34 cellular contexts compared by ENCODE assay signal in genomic region chr12:45596366-45596765, GRCh38.
"Had no signal": no experiment of that assay in that cellular context is flagged by ENCODE, and none has a peak within 500 bp of the region (broad histone marks: within the 10 kb centered on the region; RNA-seq: fewer than 3 reads in every experiment).

No MANE protein-coding gene starts in this region.

- ATAC-seq: activated CD8-positive, alpha-beta T cell treated with anti-CD3 and anti-CD28 coated beads for 36 hours; activated naive CD4-positive, alpha-beta T cell treated with anti-CD3 and anti-CD28 coated beads, Interleukin-2, amount 50 U/mL, for 72 hours; activated T-cell treated with anti-CD3 and anti-CD28 coated beads, Interleukin-2, amount 50 U/mL, for 4 hours; activated T-cell treated with anti-CD3 and anti-CD28 coated beads, Interleukin-2, amount 50 U/mL, for 72 hours; body of pancreas had no signal

- H3K9me3 Mint-ChIP-seq: activated B cell treated with CpG ODN at 0.5 μM for 24 hours; activated CD4-positive, alpha-beta memory T cell treated with anti-CD3 and anti-CD28 coated beads for 36 hours; activated CD8-positive, alpha-beta T cell treated with anti-CD3 and anti-CD28 coated beads for 36 hours; activated naive CD4-positive, alpha-beta T cell treated with anti-CD3 and anti-CD28 coated beads, Interleukin-2, amount 10 ng/mL, durations not matched to agents 7 days and 5 days; activated naive CD4-positive, alpha-beta T cell treated with anti-CD3 and anti-CD28 coated beads, Interleukin-2, amount 50 U/mL, for 72 hours; activated naive CD8-positive, alpha-beta T cell treated with anti-CD3 and anti-CD28 coated beads for 36 hours; activated T-cell treated with anti-CD3 and anti-CD28 coated beads, Interleukin-2, amount 50 U/mL, for 4 hours; activated T-cell treated with anti-CD3 and anti-CD28 coated beads, Interleukin-2, amount 50 U/mL, for 72 hours; activated T-helper 1 cell treated with anti-CD3 and anti-CD28 coated beads, Interleukin-12 subunit alpha, Interleukin-12 subunit beta, Interleukin-2, Interleukin-4 antibody, amounts not matched to agents 30 ng/mL and 10 ng/mL and 1 ng/mL, durations not matched to agents 14 hours and 24 hours and 36 hours; T-helper 1 cell treated with Interleukin-12 subunit alpha and Interleukin-12 subunit beta and Interleukin-4 antibody, amounts not matched to agents 30 μg/mL and 1 μg/mL, for 36 hours; T-helper 2 cell treated with Interferon-gamma antibody and Interleukin-4, amounts not matched to agents 5 μg/mL and 100 μg/mL, for 36 hours had no signal

- H3K4me3 ChIP-seq: adrenal gland, body of pancreas, breast epithelium had no signal

- DNase-seq: activated B cell treated with CpG ODN at 0.5 μM for 24 hours; activated CD4-positive, alpha-beta memory T cell treated with anti-CD3 and anti-CD28 coated beads for 36 hours; activated CD4-positive, alpha-beta T cell treated with anti-CD3 and anti-CD28 coated beads for 4 hours; activated CD4-positive, alpha-beta T cell treated with anti-CD3 and anti-CD28 coated beads, Interleukin-2, amount 10 ng/mL, durations not matched to agents 24 days and 14 days; activated CD4-positive, alpha-beta T cell treated with anti-CD3 and anti-CD28 coated beads, Interleukin-2, amount 50 U/mL, for 1 hour; activated CD4-positive, alpha-beta T cell treated with anti-CD3 and anti-CD28 coated beads, Interleukin-2, amount 50 U/mL, for 4 hours; activated CD4-positive, CD25-positive, alpha-beta regulatory T cell treated with anti-CD3 and anti-CD28 coated beads, Interleukin-2, amount 50 U/mL, for 72 hours; activated CD8-positive, alpha-beta memory T cell treated with anti-CD3 and anti-CD28 coated beads, Interleukin-2, amount 50 U/mL, for 4 hours; activated CD8-positive, alpha-beta T cell treated with anti-CD3 and anti-CD28 coated beads for 36 hours; activated effector memory CD4-positive, alpha-beta T cell treated with Interleukin-2 at 50 U/mL for 16 hours; activated gamma-delta T cell; activated naive CD4-positive, alpha-beta T cell treated with anti-CD3 and anti-CD28 coated beads, Interleukin-2, amount 10 ng/mL, durations not matched to agents 7 days and 5 days; activated naive CD4-positive, alpha-beta T cell treated with Interleukin-2 at 50 U/mL for 16 hours; activated naive CD8-positive, alpha-beta T cell treated with anti-CD3 and anti-CD28 coated beads for 36 hours; activated T-cell treated with anti-CD3 and anti-CD28 coated beads for 4 hours; activated T-cell treated with anti-CD3 and anti-CD28 coated beads, Interleukin-2, amount 50 U/mL, for 1 hour; activated T-cell treated with anti-CD3 and anti-CD28 coated beads, Interleukin-2, amount 50 U/mL, for 4 hours; activated T-cell treated with anti-CD3 and anti-CD28 coated beads, Interleukin-2, amount 50 U/mL, for 72 hours; adrenal gland; amniotic stem cell; aorta; body of pancreas; brain microvascular endothelial cell; central memory CD4-positive, alpha-beta T cell; T-helper 1 cell; T-helper 2 cell; T-helper 9 cell had no signal

- H3K27me3 ChIP-seq: adrenal gland, body of pancreas, brain microvascular endothelial cell, breast epithelium had no signal

- H3K4me1 Mint-ChIP-seq: activated B cell treated with CpG ODN at 0.5 μM for 24 hours; activated CD4-positive, alpha-beta T cell treated with anti-CD3 and anti-CD28 coated beads, Interleukin-2, amount 10 ng/mL, durations not matched to agents 24 days and 14 days; activated naive CD4-positive, alpha-beta T cell treated with anti-CD3 and anti-CD28 coated beads, Interleukin-2, amount 10 ng/mL, durations not matched to agents 7 days and 5 days; activated naive CD8-positive, alpha-beta T cell treated with anti-CD3 and anti-CD28 coated beads for 36 hours had no signal

- H3K36me3 ChIP-seq: adrenal gland, brain microvascular endothelial cell, breast epithelium had no signal

- H3K27ac ChIP-seq: adrenal gland, body of pancreas, brain microvascular endothelial cell, breast epithelium, VCaP had no signal

- H3K36me3 Mint-ChIP-seq: activated CD4-positive, alpha-beta memory T cell treated with anti-CD3 and anti-CD28 coated beads for 36 hours; activated naive CD4-positive, alpha-beta T cell treated with anti-CD3 and anti-CD28 coated beads, Interleukin-2, amount 10 ng/mL, durations not matched to agents 7 days and 5 days; activated naive CD4-positive, alpha-beta T cell treated with anti-CD3 and anti-CD28 coated beads, Interleukin-2, amount 50 U/mL, for 72 hours; activated naive CD8-positive, alpha-beta T cell treated with anti-CD3 and anti-CD28 coated beads for 36 hours had no signal

- H3K4me3 Mint-ChIP-seq: activated B cell treated with CpG ODN at 0.5 μM for 24 hours; activated CD4-positive, alpha-beta memory T cell treated with anti-CD3 and anti-CD28 coated beads for 36 hours; activated CD4-positive, alpha-beta T cell treated with anti-CD3 and anti-CD28 coated beads, Interleukin-2, amount 10 ng/mL, durations not matched to agents 24 days and 14 days; activated CD8-positive, alpha-beta T cell treated with anti-CD3 and anti-CD28 coated beads for 36 hours; activated naive CD4-positive, alpha-beta T cell treated with anti-CD3 and anti-CD28 coated beads, Interleukin-2, amount 10 ng/mL, durations not matched to agents 7 days and 5 days; activated naive CD8-positive, alpha-beta T cell treated with anti-CD3 and anti-CD28 coated beads for 36 hours; activated T-cell treated with anti-CD3 and anti-CD28 coated beads, Interleukin-2, amount 50 U/mL, for 4 hours; activated T-cell treated with anti-CD3 and anti-CD28 coated beads, Interleukin-2, amount 50 U/mL, for 72 hours; activated T-helper 1 cell treated with anti-CD3 and anti-CD28 coated beads, Interleukin-12 subunit alpha, Interleukin-12 subunit beta, Interleukin-2, Interleukin-4 antibody, amounts not matched to agents 30 ng/mL and 10 ng/mL and 1 ng/mL, durations not matched to agents 14 hours and 24 hours and 36 hours; T-helper 1 cell treated with Interleukin-12 subunit alpha and Interleukin-12 subunit beta and Interleukin-4 antibody, amounts not matched to agents 30 μg/mL and 1 μg/mL, for 36 hours; T-helper 2 cell treated with Interferon-gamma antibody and Interleukin-4, amounts not matched to agents 5 μg/mL and 100 μg/mL, for 36 hours had no signal

- H3K4me1 ChIP-seq: adrenal gland, body of pancreas, breast epithelium had no signal

- H3K27ac Mint-ChIP-seq: activated B cell treated with CpG ODN at 0.5 μM for 24 hours; activated CD4-positive, alpha-beta memory T cell treated with anti-CD3 and anti-CD28 coated beads for 36 hours; activated CD4-positive, alpha-beta T cell treated with anti-CD3 and anti-CD28 coated beads, Interleukin-2, amount 10 ng/mL, durations not matched to agents 24 days and 14 days; activated CD8-positive, alpha-beta T cell treated with anti-CD3 and anti-CD28 coated beads for 36 hours; activated naive CD4-positive, alpha-beta T cell treated with anti-CD3 and anti-CD28 coated beads, Interleukin-2, amount 10 ng/mL, durations not matched to agents 7 days and 5 days; activated naive CD4-positive, alpha-beta T cell treated with anti-CD3 and anti-CD28 coated beads, Interleukin-2, amount 50 U/mL, for 72 hours; activated naive CD8-positive, alpha-beta T cell treated with anti-CD3 and anti-CD28 coated beads for 36 hours; activated T-cell treated with anti-CD3 and anti-CD28 coated beads, Interleukin-2, amount 50 U/mL, for 72 hours; activated T-helper 1 cell treated with anti-CD3 and anti-CD28 coated beads, Interleukin-12 subunit alpha, Interleukin-12 subunit beta, Interleukin-2, Interleukin-4 antibody, amounts not matched to agents 30 ng/mL and 10 ng/mL and 1 ng/mL, durations not matched to agents 14 hours and 24 hours and 36 hours; activated T-helper 2 cell treated with anti-CD3 and anti-CD28 coated beads, Interferon-gamma antibody, Interleukin-2, Interleukin-4, amounts not matched to agents 10 μg/mL and 5 μg/mL and 100 μg/mL, durations not matched to agents 14 hours and 24 hours and 36 hours; T-helper 1 cell treated with Interleukin-12 subunit alpha and Interleukin-12 subunit beta and Interleukin-4 antibody, amounts not matched to agents 30 μg/mL and 1 μg/mL, for 36 hours; T-helper 2 cell treated with Interferon-gamma antibody and Interleukin-4, amounts not matched to agents 5 μg/mL and 100 μg/mL, for 36 hours had no signal

- H3K9me3 ChIP-seq: adrenal gland, body of pancreas had no signal

- H3K27me3 Mint-ChIP-seq: activated CD8-positive, alpha-beta T cell treated with anti-CD3 and anti-CD28 coated beads for 36 hours; activated naive CD8-positive, alpha-beta T cell treated with anti-CD3 and anti-CD28 coated beads for 36 hours had no signal
